Comparison of ENCODE assay signal across 1 cellular context in the genomic region with DNA sequence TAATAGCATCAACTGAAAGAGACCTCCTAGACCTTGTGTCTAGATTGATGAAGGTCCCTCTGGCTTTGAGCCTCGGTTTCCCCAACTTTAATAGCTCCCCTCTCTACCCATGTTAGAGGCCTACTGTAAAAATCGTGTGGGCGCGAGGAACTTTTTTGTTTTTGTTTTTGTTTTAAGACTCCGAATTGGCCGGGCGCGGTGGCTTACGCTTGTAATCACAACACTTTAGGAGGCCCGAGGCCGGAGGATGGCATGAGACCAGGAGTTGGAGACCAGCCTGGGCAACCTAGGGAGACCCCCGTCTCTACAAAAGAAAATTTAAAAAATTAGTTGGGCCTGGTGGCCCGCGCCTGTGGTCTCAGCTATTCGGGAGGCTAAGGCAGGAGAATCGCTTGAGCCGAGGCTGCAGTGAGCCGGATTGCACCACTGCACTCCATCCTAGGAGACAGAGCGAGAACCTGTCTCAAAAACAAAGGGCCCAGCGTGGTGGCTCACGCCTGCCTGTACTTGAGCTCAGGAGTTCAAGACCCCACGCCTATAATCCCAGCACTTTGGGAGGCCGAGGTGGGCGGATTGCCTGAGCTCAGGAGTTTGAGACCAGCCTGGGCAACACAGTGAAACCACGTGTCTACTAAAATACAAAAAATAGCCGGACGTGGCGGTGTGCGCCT.
A peak's percentile ranks its signal among the peaks of the same experiment; 100 is the strongest.
TF ChIP-seq lines count a peak whose summit lies in the region.

No MANE protein-coding gene starts in this region.

TF ChIP-seq in HepG2, 621 proteins besides CTCF, POLR2A, EP300 and RAD21 (continued from another document):
- TF ChIP-seq ZNF879 (CRISPR knock-in tag; IDR thresholded peaks at IDR 0.05): 0 out of 2 replicates have a peak, but pooled peaks have one; percentile 27
- TF ChIP-seq RELA (CRISPR knock-in tag; IDR thresholded peaks at IDR 0.05): no peak
- 0 out of 2 replicates have a peak, but pooled peaks have one; percentile 60 for TF ChIP-seq RORA (CRISPR knock-in tag; IDR thresholded peaks at IDR 0.05)
- peak; percentile 36; the same call in 1 of the 2 replicates for TF ChIP-seq ZNF878 (CRISPR knock-in tag; IDR thresholded peaks at IDR 0.05)
- peak; percentile 29 for TF ChIP-seq JARID2 (CRISPR knock-in tag; IDR thresholded peaks at IDR 0.05; ENCODE audit: insufficient replicate concordance)
- TF ChIP-seq ZNF350 (CRISPR knock-in tag; IDR thresholded peaks at IDR 0.05; ENCODE audit: borderline replicate concordance, low read depth): peak; percentile 41
- TF ChIP-seq KDM5A (IDR thresholded peaks at IDR 0.05; ENCODE audit: borderline replicate concordance, low read length): peak; percentile 41; the same call in 1 of the 2 replicates
- TF ChIP-seq, protein P1, sequence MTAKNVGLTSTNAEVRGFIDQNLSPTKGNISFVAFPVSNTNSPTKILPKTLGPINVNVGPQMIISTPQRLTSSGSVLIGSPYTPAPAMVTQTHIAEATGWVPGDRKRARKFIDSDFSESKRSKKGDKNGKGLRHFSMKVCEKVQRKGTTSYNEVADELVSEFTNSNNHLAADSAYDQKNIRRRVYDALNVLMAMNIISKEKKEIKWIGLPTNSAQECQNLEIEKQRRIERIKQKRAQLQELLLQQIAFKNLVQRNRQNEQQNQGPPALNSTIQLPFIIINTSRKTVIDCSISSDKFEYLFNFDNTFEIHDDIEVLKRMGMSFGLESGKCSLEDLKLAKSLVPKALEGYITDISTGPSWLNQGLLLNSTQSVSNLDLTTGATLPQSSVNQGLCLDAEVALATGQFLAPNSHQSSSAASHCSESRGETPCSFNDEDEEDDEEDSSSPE (CRISPR knock-in tag; IDR thresholded peaks at IDR 0.05): no peak
- TF ChIP-seq RFXANK (CRISPR knock-in tag; IDR thresholded peaks at IDR 0.05): no peak
- TF ChIP-seq ZNF775 (CRISPR knock-in tag; IDR thresholded peaks at IDR 0.05; ENCODE audit: borderline replicate concordance): no peak
- TF ChIP-seq ZNF850 (CRISPR knock-in tag; conservative IDR thresholded peaks at IDR 0.05): no peak
- TF ChIP-seq SP5 (CRISPR knock-in tag; IDR thresholded peaks at IDR 0.05; ENCODE audit: borderline replicate concordance, low read depth): no peak
- TF ChIP-seq, protein P2, sequence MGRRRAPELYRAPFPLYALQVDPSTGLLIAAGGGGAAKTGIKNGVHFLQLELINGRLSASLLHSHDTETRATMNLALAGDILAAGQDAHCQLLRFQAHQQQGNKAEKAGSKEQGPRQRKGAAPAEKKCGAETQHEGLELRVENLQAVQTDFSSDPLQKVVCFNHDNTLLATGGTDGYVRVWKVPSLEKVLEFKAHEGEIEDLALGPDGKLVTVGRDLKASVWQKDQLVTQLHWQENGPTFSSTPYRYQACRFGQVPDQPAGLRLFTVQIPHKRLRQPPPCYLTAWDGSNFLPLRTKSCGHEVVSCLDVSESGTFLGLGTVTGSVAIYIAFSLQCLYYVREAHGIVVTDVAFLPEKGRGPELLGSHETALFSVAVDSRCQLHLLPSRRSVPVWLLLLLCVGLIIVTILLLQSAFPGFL (CRISPR knock-in tag; IDR thresholded peaks at IDR 0.05): no peak
- TF ChIP-seq ATM (IDR thresholded peaks at IDR 0.05; ENCODE audit: borderline replicate concordance): no peak
- peak; percentile 0; the same call in 1 of the 2 replicates for TF ChIP-seq ERF (CRISPR knock-in tag; IDR thresholded peaks at IDR 0.05)
- no peak for TF ChIP-seq SAFB2 (CRISPR knock-in tag; IDR thresholded peaks at IDR 0.05; ENCODE audit: borderline replicate concordance, low read depth)
- TF ChIP-seq BRCA1 (CRISPR knock-in tag; IDR thresholded peaks at IDR 0.05): peak; percentile 12; the same call in 1 of the 2 replicates
- TF ChIP-seq NONO (IDR thresholded peaks at IDR 0.05): no peak
- no peak for TF ChIP-seq NONO (CRISPR knock-in tag; conservative IDR thresholded peaks at IDR 0.05)
- TF ChIP-seq, protein P3, sequence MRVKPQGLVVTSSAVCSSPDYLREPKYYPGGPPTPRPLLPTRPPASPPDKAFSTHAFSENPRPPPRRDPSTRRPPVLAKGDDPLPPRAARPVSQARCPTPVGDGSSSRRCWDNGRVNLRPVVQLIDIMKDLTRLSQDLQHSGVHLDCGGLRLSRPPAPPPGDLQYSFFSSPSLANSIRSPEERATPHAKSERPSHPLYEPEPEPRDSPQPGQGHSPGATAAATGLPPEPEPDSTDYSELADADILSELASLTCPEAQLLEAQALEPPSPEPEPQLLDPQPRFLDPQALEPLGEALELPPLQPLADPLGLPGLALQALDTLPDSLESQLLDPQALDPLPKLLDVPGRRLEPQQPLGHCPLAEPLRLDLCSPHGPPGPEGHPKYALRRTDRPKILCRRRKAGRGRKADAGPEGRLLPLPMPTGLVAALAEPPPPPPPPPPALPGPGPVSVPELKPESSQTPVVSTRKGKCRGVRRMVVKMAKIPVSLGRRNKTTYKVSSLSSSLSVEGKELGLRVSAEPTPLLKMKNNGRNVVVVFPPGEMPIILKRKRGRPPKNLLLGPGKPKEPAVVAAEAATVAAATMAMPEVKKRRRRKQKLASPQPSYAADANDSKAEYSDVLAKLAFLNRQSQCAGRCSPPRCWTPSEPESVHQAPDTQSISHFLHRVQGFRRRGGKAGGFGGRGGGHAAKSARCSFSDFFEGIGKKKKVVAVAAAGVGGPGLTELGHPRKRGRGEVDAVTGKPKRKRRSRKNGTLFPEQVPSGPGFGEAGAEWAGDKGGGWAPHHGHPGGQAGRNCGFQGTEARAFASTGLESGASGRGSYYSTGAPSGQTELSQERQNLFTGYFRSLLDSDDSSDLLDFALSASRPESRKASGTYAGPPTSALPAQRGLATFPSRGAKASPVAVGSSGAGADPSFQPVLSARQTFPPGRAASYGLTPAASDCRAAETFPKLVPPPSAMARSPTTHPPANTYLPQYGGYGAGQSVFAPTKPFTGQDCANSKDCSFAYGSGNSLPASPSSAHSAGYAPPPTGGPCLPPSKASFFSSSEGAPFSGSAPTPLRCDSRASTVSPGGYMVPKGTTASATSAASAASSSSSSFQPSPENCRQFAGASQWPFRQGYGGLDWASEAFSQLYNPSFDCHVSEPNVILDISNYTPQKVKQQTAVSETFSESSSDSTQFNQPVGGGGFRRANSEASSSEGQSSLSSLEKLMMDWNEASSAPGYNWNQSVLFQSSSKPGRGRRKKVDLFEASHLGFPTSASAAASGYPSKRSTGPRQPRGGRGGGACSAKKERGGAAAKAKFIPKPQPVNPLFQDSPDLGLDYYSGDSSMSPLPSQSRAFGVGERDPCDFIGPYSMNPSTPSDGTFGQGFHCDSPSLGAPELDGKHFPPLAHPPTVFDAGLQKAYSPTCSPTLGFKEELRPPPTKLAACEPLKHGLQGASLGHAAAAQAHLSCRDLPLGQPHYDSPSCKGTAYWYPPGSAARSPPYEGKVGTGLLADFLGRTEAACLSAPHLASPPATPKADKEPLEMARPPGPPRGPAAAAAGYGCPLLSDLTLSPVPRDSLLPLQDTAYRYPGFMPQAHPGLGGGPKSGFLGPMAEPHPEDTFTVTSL (CRISPR knock-in tag; IDR thresholded peaks at IDR 0.05; ENCODE audit: borderline replicate concordance): 0 out of 2 replicates have a peak, but pooled peaks have one; percentile 10
- TF ChIP-seq PRMT3 (CRISPR knock-in tag; IDR thresholded peaks at IDR 0.05; ENCODE audit: borderline replicate concordance, low read depth): peak; percentile 62; the same call in 1 of the 2 replicates
- no peak for TF ChIP-seq TBX2 (CRISPR knock-in tag; IDR thresholded peaks at IDR 0.05; ENCODE audit: borderline replicate concordance)
- TF ChIP-seq ZNF451 (CRISPR knock-in tag; IDR thresholded peaks at IDR 0.05): no peak
- TF ChIP-seq HIVEP1 (CRISPR knock-in tag; IDR thresholded peaks at IDR 0.05): 0 out of 2 replicates have a peak, but pooled peaks have one; percentile 10
- TF ChIP-seq, protein P4, sequence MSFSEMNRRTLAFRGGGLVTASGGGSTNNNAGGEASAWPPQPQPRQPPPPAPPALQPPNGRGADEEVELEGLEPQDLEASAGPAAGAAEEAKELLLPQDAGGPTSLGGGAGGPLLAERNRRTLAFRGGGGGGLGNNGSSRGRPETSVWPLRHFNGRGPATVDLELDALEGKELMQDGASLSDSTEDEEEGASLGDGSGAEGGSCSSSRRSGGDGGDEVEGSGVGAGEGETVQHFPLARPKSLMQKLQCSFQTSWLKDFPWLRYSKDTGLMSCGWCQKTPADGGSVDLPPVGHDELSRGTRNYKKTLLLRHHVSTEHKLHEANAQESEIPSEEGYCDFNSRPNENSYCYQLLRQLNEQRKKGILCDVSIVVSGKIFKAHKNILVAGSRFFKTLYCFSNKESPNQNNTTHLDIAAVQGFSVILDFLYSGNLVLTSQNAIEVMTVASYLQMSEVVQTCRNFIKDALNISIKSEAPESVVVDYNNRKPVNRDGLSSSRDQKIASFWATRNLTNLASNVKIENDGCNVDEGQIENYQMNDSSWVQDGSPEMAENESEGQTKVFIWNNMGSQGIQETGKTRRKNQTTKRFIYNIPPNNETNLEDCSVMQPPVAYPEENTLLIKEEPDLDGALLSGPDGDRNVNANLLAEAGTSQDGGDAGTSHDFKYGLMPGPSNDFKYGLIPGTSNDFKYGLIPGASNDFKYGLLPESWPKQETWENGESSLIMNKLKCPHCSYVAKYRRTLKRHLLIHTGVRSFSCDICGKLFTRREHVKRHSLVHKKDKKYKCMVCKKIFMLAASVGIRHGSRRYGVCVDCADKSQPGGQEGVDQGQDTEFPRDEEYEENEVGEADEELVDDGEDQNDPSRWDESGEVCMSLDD (CRISPR knock-in tag; IDR thresholded peaks at IDR 0.05; ENCODE audit: borderline replicate concordance): no peak; the same call in 1 of the 2 replicates
- 0 out of 2 replicates have a peak, but pooled peaks have one; percentile 35 for TF ChIP-seq SNAI1 (CRISPR knock-in tag; IDR thresholded peaks at IDR 0.05; ENCODE audit: borderline replicate concordance)
- TF ChIP-seq, protein P5, sequence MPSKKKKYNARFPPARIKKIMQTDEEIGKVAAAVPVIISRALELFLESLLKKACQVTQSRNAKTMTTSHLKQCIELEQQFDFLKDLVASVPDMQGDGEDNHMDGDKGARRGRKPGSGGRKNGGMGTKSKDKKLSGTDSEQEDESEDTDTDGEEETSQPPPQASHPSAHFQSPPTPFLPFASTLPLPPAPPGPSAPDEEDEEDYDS (CRISPR knock-in tag; IDR thresholded peaks at IDR 0.05): no peak
- TF ChIP-seq NR2F1 (CRISPR knock-in tag; IDR thresholded peaks at IDR 0.05): peak in 1 of 2 experiments; percentile 9; a peak in 1 of 4 replicates
- TF ChIP-seq ZNF224 (CRISPR knock-in tag; IDR thresholded peaks at IDR 0.05): peak; percentile 91; the same call in 1 of the 2 replicates
- TF ChIP-seq, protein P6, sequence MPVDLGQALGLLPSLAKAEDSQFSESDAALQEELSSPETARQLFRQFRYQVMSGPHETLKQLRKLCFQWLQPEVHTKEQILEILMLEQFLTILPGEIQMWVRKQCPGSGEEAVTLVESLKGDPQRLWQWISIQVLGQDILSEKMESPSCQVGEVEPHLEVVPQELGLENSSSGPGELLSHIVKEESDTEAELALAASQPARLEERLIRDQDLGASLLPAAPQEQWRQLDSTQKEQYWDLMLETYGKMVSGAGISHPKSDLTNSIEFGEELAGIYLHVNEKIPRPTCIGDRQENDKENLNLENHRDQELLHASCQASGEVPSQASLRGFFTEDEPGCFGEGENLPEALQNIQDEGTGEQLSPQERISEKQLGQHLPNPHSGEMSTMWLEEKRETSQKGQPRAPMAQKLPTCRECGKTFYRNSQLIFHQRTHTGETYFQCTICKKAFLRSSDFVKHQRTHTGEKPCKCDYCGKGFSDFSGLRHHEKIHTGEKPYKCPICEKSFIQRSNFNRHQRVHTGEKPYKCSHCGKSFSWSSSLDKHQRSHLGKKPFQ (CRISPR knock-in tag; IDR thresholded peaks at IDR 0.05; ENCODE audit: insufficient replicate concordance): peak; percentile 67
- 0 out of 2 replicates have a peak, but pooled peaks have one; percentile 8 for TF ChIP-seq MEF2D (CRISPR knock-in tag; IDR thresholded peaks at IDR 0.05)
- 0 out of 2 replicates have a peak, but pooled peaks have one; percentile 63 for TF ChIP-seq ZNF33A (CRISPR knock-in tag; IDR thresholded peaks at IDR 0.05; ENCODE audit: borderline replicate concordance)
- 0 out of 2 replicates have a peak, but pooled peaks have one; percentile 5 for TF ChIP-seq ZNF605 (CRISPR knock-in tag; IDR thresholded peaks at IDR 0.05)
- TF ChIP-seq ZNF563 (CRISPR knock-in tag; IDR thresholded peaks at IDR 0.05): no peak
- TF ChIP-seq JDP2 (CRISPR knock-in tag; IDR thresholded peaks at IDR 0.05; ENCODE audit: borderline replicate concordance): no peak
- TF ChIP-seq NFATC3 (CRISPR knock-in tag; IDR thresholded peaks at IDR 0.05): no peak
- TF ChIP-seq, protein P7, sequence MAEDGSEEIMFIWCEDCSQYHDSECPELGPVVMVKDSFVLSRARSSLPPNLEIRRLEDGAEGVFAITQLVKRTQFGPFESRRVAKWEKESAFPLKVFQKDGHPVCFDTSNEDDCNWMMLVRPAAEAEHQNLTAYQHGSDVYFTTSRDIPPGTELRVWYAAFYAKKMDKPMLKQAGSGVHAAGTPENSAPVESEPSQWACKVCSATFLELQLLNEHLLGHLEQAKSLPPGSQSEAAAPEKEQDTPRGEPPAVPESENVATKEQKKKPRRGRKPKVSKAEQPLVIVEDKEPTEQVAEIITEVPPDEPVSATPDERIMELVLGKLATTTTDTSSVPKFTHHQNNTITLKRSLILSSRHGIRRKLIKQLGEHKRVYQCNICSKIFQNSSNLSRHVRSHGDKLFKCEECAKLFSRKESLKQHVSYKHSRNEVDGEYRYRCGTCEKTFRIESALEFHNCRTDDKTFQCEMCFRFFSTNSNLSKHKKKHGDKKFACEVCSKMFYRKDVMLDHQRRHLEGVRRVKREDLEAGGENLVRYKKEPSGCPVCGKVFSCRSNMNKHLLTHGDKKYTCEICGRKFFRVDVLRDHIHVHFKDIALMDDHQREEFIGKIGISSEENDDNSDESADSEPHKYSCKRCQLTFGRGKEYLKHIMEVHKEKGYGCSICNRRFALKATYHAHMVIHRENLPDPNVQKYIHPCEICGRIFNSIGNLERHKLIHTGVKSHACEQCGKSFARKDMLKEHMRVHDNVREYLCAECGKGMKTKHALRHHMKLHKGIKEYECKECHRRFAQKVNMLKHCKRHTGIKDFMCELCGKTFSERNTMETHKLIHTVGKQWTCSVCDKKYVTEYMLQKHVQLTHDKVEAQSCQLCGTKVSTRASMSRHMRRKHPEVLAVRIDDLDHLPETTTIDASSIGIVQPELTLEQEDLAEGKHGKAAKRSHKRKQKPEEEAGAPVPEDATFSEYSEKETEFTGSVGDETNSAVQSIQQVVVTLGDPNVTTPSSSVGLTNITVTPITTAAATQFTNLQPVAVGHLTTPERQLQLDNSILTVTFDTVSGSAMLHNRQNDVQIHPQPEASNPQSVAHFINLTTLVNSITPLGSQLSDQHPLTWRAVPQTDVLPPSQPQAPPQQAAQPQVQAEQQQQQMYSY (CRISPR knock-in tag; IDR thresholded peaks at IDR 0.05): 0 out of 2 replicates have a peak, but pooled peaks have one; percentile 54
